In genomic region chr10:67884842-67885680, GRCh38 we compare ENCODE assay signal across 8 cellular contexts. TPM values are rescaled to one million over a fixed set of nuclear protein-coding genes. Genes with fewer than 3 reads are reported as not detected.
DNase-seq lines count a peak whose midpoint lies in the region; ATAC-seq and TF ChIP-seq lines count a peak whose summit lies in the region.

No MANE protein-coding gene starts in this region.

- H3K27me3 ChIP-seq in adrenal gland (no peaks in the 10 kb centered on the region), heart right ventricle (no peaks in the 10 kb centered on the region), transverse colon (no peaks in the 10 kb centered on the region)

- in situ Hi-C loops in transverse colon (cut with MboI; ENCODE audit: low pct_ligation_motif_present in 1 of 4, low pct_unique_long_range_greater_than_20kb in 1 of 4, low sequenced_read_pairs in 3 of 4): loop anchor here in 1 of 4 donors (25.0 kb wide), 1 partner anchor 177 kb away; no protein-coding TSS in a partner anchor

- intact Hi-C loops in adrenal gland (cut with DNase I) (no loop called here), heart right ventricle (cut with DNase I) (loop anchor here in 5 of 10 donors (1.0 to 10.0 kb wide), 8 partner anchors 30 to 450 kb away; partner anchors contain the start of genes HNRNPH3 (in 3 of the 5), PBLD (in 3 of the 5) and HERC4 (in 2 of the 5)), posterior cingulate gyrus (cut with DNase I) (loop anchor here (1.0 to 10.0 kb wide), 4 partner anchors 38 to 522 kb away; partner anchors contain the start of genes HERC4, HNRNPH3, PBLD and RUFY2), transverse colon (cut with DNase I; ENCODE audit: low total_unique reads) (no loop called here)

- no peaks in the 10 kb centered on the region for H3K9me3 ChIP-seq in adrenal gland (replicated peaks in 1 of 3)
- H3K9me3 ChIP-seq in heart right ventricle: no peaks in the 10 kb centered on the region
- H3K9me3 ChIP-seq in transverse colon: no peaks in the 10 kb centered on the region

- ATAC-seq in HG02610 (IDR thresholded peaks at IDR 0.05; ENCODE audit: unreplicated experiment) (peak; percentile 66), heart right ventricle (peak; percentile 67 to 82 (median 78))

- H3K4me1 ChIP-seq in adrenal gland (replicated peaks in 1 of 2) (peaks cover 14 to 43% of the 10 kb centered on the region in 2 donors), heart right ventricle (peaks cover 0 to 42% (median 23%) of the 10 kb centered on the region in 9 donors), transverse colon (peaks cover 0 to 38% (median 11%) of the 10 kb centered on the region in 4 donors)

- TF ChIP-seq POLR2A in NB4 (IDR thresholded peaks at IDR 0.05; ENCODE audit: extremely low read depth, insufficient read length): peak; percentile 3
- peak in 1 of 2 donors; percentile 84 for TF ChIP-seq POLR2A in adrenal gland (IDR thresholded peaks at IDR 0.05)
- no peak for TF ChIP-seq POLR2A in transverse colon (IDR thresholded peaks at IDR 0.05)

- DNase-seq in GM10266 (ENCODE audit: extremely low spot score) (peak; percentile 86), NB4 (ENCODE audit: low read depth) (peak; percentile 96), T-helper 1 cell (peak; percentile 62 to 88 (median 74)), adrenal gland (peak; percentile 84 to 91 (median 88)), heart right ventricle (peak; percentile 81 to 84), posterior cingulate gyrus (peak; percentile 61 to 97 (median 78)), transverse colon (peak; percentile 85)

- no peak for TF ChIP-seq EP300 in transverse colon (IDR thresholded peaks at IDR 0.05; ENCODE audit: low read depth)

- H3K27ac ChIP-seq in adrenal gland: peak overlapping the region; percentile 72 to 99 (median 96)
- peak overlapping the region; percentile 84 to 99 (median 94) for H3K27ac ChIP-seq in heart right ventricle
- H3K27ac ChIP-seq in transverse colon: peak overlapping the region; percentile 94 to 98 (median 96)

- H3K36me3 ChIP-seq in adrenal gland (replicated peaks in 1 of 2): peaks cover 0 to 35% of the 10 kb centered on the region in 2 donors
- peaks cover 0 to 35% (median 21%) of the 10 kb centered on the region in 9 donors for H3K36me3 ChIP-seq in heart right ventricle
- H3K36me3 ChIP-seq in transverse colon: peaks cover 0 to 32% (median 9%) of the 10 kb centered on the region in 4 donors

- 0 to 1% (median 0%) methylated on average over 19 to 73 of the region's 73 CpGs for WGBS in adrenal gland, 4 donors
- WGBS in heart right ventricle, 2 donors: 0% methylated on average over 63 to 73 of the region's 73 CpGs
- WGBS in transverse colon (ENCODE audit: low coverage in 1 of 2), 2 donors: 0% methylated on average over 12 to 29 of the region's 73 CpGs

- H3K4me3 ChIP-seq in NB4 (ENCODE audit: low read depth, low read length): peak overlapping the region; percentile 96
- peak overlapping the region; percentile 51 to 94 (median 80) for H3K4me3 ChIP-seq in adrenal gland
- H3K4me3 ChIP-seq in heart right ventricle: peak overlapping the region; percentile 68 to 92 (median 80)
- peak overlapping the region; percentile 63 to 84 (median 78) for H3K4me3 ChIP-seq in transverse colon

- no peak for TF ChIP-seq CTCF in GM10266 (IDR thresholded peaks at IDR 0.05; ENCODE audit: control insufficient read depth, insufficient read depth, low read depth, missing control alignments)
- TF ChIP-seq CTCF in NB4 (IDR thresholded peaks at IDR 0.05; ENCODE audit: low read depth, low read length): no peak
- no peak for TF ChIP-seq CTCF in adrenal gland (IDR thresholded peaks at IDR 0.05)
- no peak for TF ChIP-seq CTCF in heart right ventricle (IDR thresholded peaks at IDR 0.05)
- TF ChIP-seq CTCF in transverse colon (IDR thresholded peaks at IDR 0.05): no peak

RNA-seq across cellular contexts. Expression of gene SIRT1, which starts 0.6 kb away (rescaled TPM):
- total RNA-seq in adrenal gland: 10 to 100 TPM; 20.6 to 51.8 (median 32.1) TPM
- polyA plus RNA-seq in adrenal gland: 10 to 100 TPM; 14.8 to 25.9 (median 15.1) TPM
- total RNA-seq in heart right ventricle: 10 to 100 TPM in 9 of 10 donors, 1 to 10 TPM in 1; 9.9 to 18.0 (median 14.0) TPM
- polyA plus RNA-seq in heart right ventricle: 1 to 10 TPM; 4.9 to 8.9 TPM
- 10 to 100 TPM; 12.5 to 23.8 (median 20.7) TPM for total RNA-seq in transverse colon

RNA-seq across cellular contexts. Expression of gene DNAJC12, which starts 47.1 kb away (rescaled TPM):
- total RNA-seq in adrenal gland (100 to 1,000 TPM in 2 of 8 donors, 10 to 100 TPM in 6; 38.7 to 228 (median 65.2) TPM), heart right ventricle (10 to 100 TPM in 1 of 10 donors, 1 to 10 TPM in 9; 3.5 to 12.2 (median 5.1) TPM), transverse colon (1 to 10 TPM; 2.0 to 8.7 (median 4.4) TPM)
- polyA plus RNA-seq in adrenal gland (100 to 1,000 TPM in 1 of 3 donors, 10 to 100 TPM in 2; 21.0 to 134 (median 58.4) TPM), heart right ventricle (1 to 10 TPM; 1.4 to 4.5 TPM)

Comparison
In these comparisons a context has a peak if more than half of its experiments do, and no peak if none do; other contexts are left out.
1. Peak in every context shown above with its lines: DNase-seq, ATAC-seq, H3K4me3 ChIP-seq and H3K27ac ChIP-seq.